Comparison of ENCODE assay signal across 1 cellular context in the genomic region with DNA sequence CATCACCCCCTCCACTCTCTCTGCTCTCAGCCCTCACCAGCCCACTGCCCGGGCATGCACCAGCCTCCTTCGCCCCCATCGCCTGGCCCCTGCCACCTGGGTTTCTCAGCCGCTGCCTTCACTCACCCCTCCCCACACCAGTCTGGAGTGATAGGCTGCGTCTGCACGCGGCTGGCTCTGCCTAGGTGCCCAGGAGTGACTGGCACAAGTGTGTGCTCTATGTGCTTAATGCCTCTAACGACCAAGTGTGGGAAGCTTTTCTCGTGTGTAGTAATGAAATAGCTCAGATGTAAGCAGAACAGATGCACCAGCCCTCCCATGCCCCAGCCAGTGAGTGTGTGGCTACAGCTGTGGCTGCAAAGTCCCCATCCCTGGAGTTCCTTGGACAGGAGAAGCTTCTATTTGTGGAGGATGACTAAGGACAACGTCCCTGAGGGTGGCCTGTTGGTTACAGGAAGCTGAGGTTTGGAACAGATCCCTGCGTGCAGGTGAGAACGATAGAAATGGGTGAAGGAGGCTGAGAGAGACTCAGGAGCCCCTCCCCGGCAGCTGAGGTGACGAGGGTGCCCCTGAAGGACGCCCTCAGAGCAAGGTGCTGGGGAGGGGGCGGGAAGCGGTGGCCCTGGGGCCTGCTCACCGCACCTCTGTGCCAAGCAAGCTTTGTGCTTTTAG.
TF ChIP-seq lines count a peak whose summit lies in the region.

No MANE protein-coding gene starts in this region.

TF ChIP-seq in GM23338, 12 proteins besides CTCF, POLR2A, EP300 and RAD21 (continued from another document):
- TF ChIP-seq, protein P1, sequence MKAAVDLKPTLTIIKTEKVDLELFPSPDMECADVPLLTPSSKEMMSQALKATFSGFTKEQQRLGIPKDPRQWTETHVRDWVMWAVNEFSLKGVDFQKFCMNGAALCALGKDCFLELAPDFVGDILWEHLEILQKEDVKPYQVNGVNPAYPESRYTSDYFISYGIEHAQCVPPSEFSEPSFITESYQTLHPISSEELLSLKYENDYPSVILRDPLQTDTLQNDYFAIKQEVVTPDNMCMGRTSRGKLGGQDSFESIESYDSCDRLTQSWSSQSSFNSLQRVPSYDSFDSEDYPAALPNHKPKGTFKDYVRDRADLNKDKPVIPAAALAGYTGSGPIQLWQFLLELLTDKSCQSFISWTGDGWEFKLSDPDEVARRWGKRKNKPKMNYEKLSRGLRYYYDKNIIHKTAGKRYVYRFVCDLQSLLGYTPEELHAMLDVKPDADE (IDR thresholded peaks at IDR 0.05), result no peak
- TF ChIP-seq JUNB (IDR thresholded peaks at IDR 0.05; ENCODE audit: unreplicated experiment), result no peak
- no peak for TF ChIP-seq STAT1 (IDR thresholded peaks at IDR 0.05; ENCODE audit: unreplicated experiment)
- TF ChIP-seq, protein P2, sequence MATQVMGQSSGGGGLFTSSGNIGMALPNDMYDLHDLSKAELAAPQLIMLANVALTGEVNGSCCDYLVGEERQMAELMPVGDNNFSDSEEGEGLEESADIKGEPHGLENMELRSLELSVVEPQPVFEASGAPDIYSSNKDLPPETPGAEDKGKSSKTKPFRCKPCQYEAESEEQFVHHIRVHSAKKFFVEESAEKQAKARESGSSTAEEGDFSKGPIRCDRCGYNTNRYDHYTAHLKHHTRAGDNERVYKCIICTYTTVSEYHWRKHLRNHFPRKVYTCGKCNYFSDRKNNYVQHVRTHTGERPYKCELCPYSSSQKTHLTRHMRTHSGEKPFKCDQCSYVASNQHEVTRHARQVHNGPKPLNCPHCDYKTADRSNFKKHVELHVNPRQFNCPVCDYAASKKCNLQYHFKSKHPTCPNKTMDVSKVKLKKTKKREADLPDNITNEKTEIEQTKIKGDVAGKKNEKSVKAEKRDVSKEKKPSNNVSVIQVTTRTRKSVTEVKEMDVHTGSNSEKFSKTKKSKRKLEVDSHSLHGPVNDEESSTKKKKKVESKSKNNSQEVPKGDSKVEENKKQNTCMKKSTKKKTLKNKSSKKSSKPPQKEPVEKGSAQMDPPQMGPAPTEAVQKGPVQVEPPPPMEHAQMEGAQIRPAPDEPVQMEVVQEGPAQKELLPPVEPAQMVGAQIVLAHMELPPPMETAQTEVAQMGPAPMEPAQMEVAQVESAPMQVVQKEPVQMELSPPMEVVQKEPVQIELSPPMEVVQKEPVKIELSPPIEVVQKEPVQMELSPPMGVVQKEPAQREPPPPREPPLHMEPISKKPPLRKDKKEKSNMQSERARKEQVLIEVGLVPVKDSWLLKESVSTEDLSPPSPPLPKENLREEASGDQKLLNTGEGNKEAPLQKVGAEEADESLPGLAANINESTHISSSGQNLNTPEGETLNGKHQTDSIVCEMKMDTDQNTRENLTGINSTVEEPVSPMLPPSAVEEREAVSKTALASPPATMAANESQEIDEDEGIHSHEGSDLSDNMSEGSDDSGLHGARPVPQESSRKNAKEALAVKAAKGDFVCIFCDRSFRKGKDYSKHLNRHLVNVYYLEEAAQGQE (IDR thresholded peaks at IDR 0.05; ENCODE audit: unreplicated experiment), result no peak
- TF ChIP-seq CREB1 (CRISPR knock-in tag; IDR thresholded peaks at IDR 0.05; ENCODE audit: low read depth), result no peak
- TF ChIP-seq NANOG (IDR thresholded peaks at IDR 0.05; ENCODE audit: borderline replicate concordance), result no peak
